Comparison of ENCODE assay signal across 11 cellular contexts in genomic region chr3:195614672-195615504, GRCh38. TPM values are rescaled to one million over a fixed set of nuclear protein-coding genes. Genes with fewer than 3 reads are reported as not detected.
DNase-seq lines count a peak whose midpoint lies in the region; ATAC-seq and TF ChIP-seq lines count a peak whose summit lies in the region.
"Not testable (repeated sequence)": the region's sequence is repeated elsewhere in the genome, so short reads cannot be mapped to it uniquely, and the experiment has no call there.
"Had no signal": no experiment of that assay in that cellular context is flagged by ENCODE, and none has a peak within 500 bp of the region (broad histone marks: within the 10 kb centered on the region; RNA-seq: fewer than 3 reads in every experiment).

No MANE protein-coding gene starts in this region.

- H3K9me3 Mint-ChIP-seq in activated T-helper 17 cell treated with anti-CD3 and anti-CD28 coated beads, Interleukin-2, amount 50 U/mL, for 72 hours; osteocyte (ENCODE audit: unreplicated experiment): not testable (repeated sequence)

- H3K36me3 Mint-ChIP-seq in activated T-helper 17 cell treated with anti-CD3 and anti-CD28 coated beads, Interleukin-2, amount 50 U/mL, for 72 hours (ENCODE audit: low read depth); osteocyte (ENCODE audit: unreplicated experiment): not testable (repeated sequence)

- H3K36me3 ChIP-seq in colonic mucosa, thyroid gland: not testable (repeated sequence)

- H3K9me3 ChIP-seq in colonic mucosa, thyroid gland: not testable (repeated sequence)

- H3K27ac ChIP-seq in colonic mucosa = not testable (repeated sequence)
- H3K27ac ChIP-seq in thyroid gland = peak overlapping the region; percentile 57 to 85 (median 73)

- peak in 1 of 2 donors; percentile 15 for TF ChIP-seq POLR2A in thyroid gland (IDR thresholded peaks at IDR 0.05)

- H3K4me1 Mint-ChIP-seq in activated T-helper 17 cell treated with anti-CD3 and anti-CD28 coated beads, Interleukin-2, amount 50 U/mL, for 72 hours = peaks cover 22% of the 10 kb centered on the region
- H3K4me1 Mint-ChIP-seq in osteocyte (ENCODE audit: unreplicated experiment) = not testable (repeated sequence)

- not testable (repeated sequence) for TF ChIP-seq CTCF in colonic mucosa (IDR thresholded peaks at IDR 0.05); osteocyte (IDR thresholded peaks at IDR 0.05); thyroid gland (IDR thresholded peaks at IDR 0.05)

- DNase-seq in DMS153 (lab: John Stamatoyannopoulos, UW) = peak; percentile 17
- DNase-seq in NCI-H2029 treated with DMSO at 0.1 percent for 48 hours (lab: John Stamatoyannopoulos, UW) = peak; percentile 1
- peak; percentile 57 for DNase-seq in colonic mucosa
- DNase-seq in left kidney (ENCODE audit: low read depth, low spot score) = peak; percentile 24
- peak; percentile 71 for DNase-seq in osteocyte (ENCODE audit: extremely low spot score, unreplicated experiment)
- peak; percentile 83 to 85 for DNase-seq in thyroid gland

- H3K4me3 Mint-ChIP-seq in activated T-helper 17 cell treated with anti-CD3 and anti-CD28 coated beads, Interleukin-2, amount 50 U/mL, for 72 hours = peak overlapping the region; percentile 30
- not testable (repeated sequence) for H3K4me3 Mint-ChIP-seq in osteocyte (ENCODE audit: unreplicated experiment)

- intact Hi-C loops in colonic mucosa (cut with DNase I) = loop anchor here (5.0 kb wide), 1 partner anchor 112 kb away; no protein-coding TSS in a partner anchor
- intact Hi-C loops in thyroid gland (cut with DNase I) = not testable (repeated sequence)

- not testable (repeated sequence) for H3K27me3 Mint-ChIP-seq in activated T-helper 17 cell treated with anti-CD3 and anti-CD28 coated beads, Interleukin-2, amount 50 U/mL, for 72 hours
- H3K27me3 Mint-ChIP-seq in osteocyte (ENCODE audit: unreplicated experiment) = peaks cover 22% of the 10 kb centered on the region

- H3K9ac ChIP-seq in colonic mucosa (ENCODE audit: low read depth in 2 of 2, low read length in 2 of 2) = not testable (repeated sequence)

- H3K4me3 ChIP-seq in colonic mucosa; thyroid gland (replicated peaks in 1 of 3): not testable (repeated sequence)

- WGBS in thyroid gland, 2 donors = 48 to 73% methylated on average over 9 to 10 of the region's 16 CpGs

- H3K4me1 ChIP-seq in colonic mucosa = not testable (repeated sequence)
- peaks cover 0 to 13% of the 10 kb centered on the region in 2 donors for H3K4me1 ChIP-seq in thyroid gland

- peak overlapping the region; percentile 70 for H3K27ac Mint-ChIP-seq in activated T-helper 17 cell treated with anti-CD3 and anti-CD28 coated beads, Interleukin-2, amount 50 U/mL, for 72 hours
- not testable (repeated sequence) for H3K27ac Mint-ChIP-seq in osteocyte (ENCODE audit: unreplicated experiment)

- H3K27me3 ChIP-seq in colonic mucosa, thyroid gland: not testable (repeated sequence)

- ATAC-seq in activated CD4-positive, CD25-positive, alpha-beta regulatory T cell treated with anti-CD3 and anti-CD28 coated beads, Interleukin-2, amount 50 U/mL, for 24 hours = peak; percentile 34 to 39
- ATAC-seq in activated T-helper 17 cell treated with anti-CD3 and anti-CD28 coated beads, Interleukin-2, amount 50 U/mL, for 72 hours (replicated peaks) = peak; percentile 68

RNA-seq across cellular contexts. Expression of gene APOD, which starts 31.1 kb away (rescaled TPM):
- total RNA-seq in activated T-helper 17 cell treated with anti-CD3 and anti-CD28 coated beads, Interleukin-2, amount 50 U/mL, for 72 hours = 1 to 10 TPM in 1 of 2 donors, not detected in 1; 4.2 TPM
- total RNA-seq in colonic mucosa (10 to 100 TPM in 1 of 2 donors, 1 to 10 TPM in 1; 7.2 to 13.1 TPM), osteocyte (2.6 and 3.2 TPM in 2 replicates), thyroid gland (100 to 1,000 TPM; 283 to 756 (median 407) TPM)
- total RNA-seq: Daoy, GM23338, WTC11 had no signal

Comparison
In these comparisons a context has a peak if more than half of its experiments do, and no peak if none do; other contexts are left out.
1. DNase-seq: peak in every context shown above with its lines; median percentile 84 in thyroid gland; 71 in osteocyte; 57 in colonic mucosa; 24 in left kidney; 17 in DMS153; 1 in NCI-H2029 treated with DMSO at 0.1 percent for 48 hours.
2. RNA of gene APOD, which starts 31.1 kb away (total RNA-seq): 283 to 756 TPM in thyroid gland; 7.2 to 13.1 TPM in colonic mucosa, 4.2 TPM in activated T-helper 17 cell treated with anti-CD3 and anti-CD28 coated beads, Interleukin-2, amount 50 U/mL, for 72 hours and 2.6 to 3.2 TPM in osteocyte; every median in the first group is over 10 times any median in the second.